In genomic region chr22:32764330-32765116, GRCh38 we compare ENCODE assay signal across 10 cellular contexts. TPM values are rescaled to one million over a fixed set of nuclear protein-coding genes. Genes with fewer than 3 reads are reported as not detected.
DNase-seq lines count a peak whose midpoint lies in the region; ATAC-seq and TF ChIP-seq lines count a peak whose summit lies in the region.
"Had no signal": no experiment of that assay in that cellular context is flagged by ENCODE, and none has a peak within 500 bp of the region (broad histone marks: within the 10 kb centered on the region; RNA-seq: fewer than 3 reads in every experiment).

No MANE protein-coding gene starts in this region.

- H3K27ac ChIP-seq in dorsolateral prefrontal cortex, result peak overlapping the region in 35 of 59 donors; percentile 5 to 69 (median 39)
- H3K27ac ChIP-seq in lung (ENCODE audit: low read depth in 1 of 2, low read length in 1 of 2), result peak overlapping the region; percentile 76 to 91
- peak overlapping the region; percentile 27 for H3K27ac ChIP-seq in urinary bladder (ENCODE audit: low read depth)

- H3K9me3 ChIP-seq in lung (ENCODE audit: control insufficient read depth in 2 of 2, insufficient read depth in 1 of 2, low read length in 1 of 2), result peaks cover 0 to 2% of the 10 kb centered on the region in 2 donors

- H3K4me3 ChIP-seq in dorsolateral prefrontal cortex, result no peak overlapping the region
- H3K4me3 ChIP-seq in lung, result no peak overlapping the region
- H3K4me3 ChIP-seq in urinary bladder (ENCODE audit: low read depth, low read length), result no peak overlapping the region

- DNase-seq in NOMO-1 (lab: John Stamatoyannopoulos, UW; ENCODE audit: unreplicated experiment in 2 of 2), result peak; percentile 51 to 72
- no peak for DNase-seq in dorsolateral prefrontal cortex
- DNase-seq in lung (ENCODE audit: low spot score), result peak; percentile 36
- no peak for DNase-seq in NCI-H187 (lab: John Stamatoyannopoulos, UW)
- DNase-seq in NCI-H446 (lab: John Stamatoyannopoulos, UW), result no peak
- DNase-seq in COLO829 (ENCODE audit: low spot score), result no peak
- DNase-seq: activated CD4-positive, CD25-positive, alpha-beta regulatory T cell; NCI-H187 treated with DMSO at 0.1 percent for 48 hours had no signal

- TF ChIP-seq CTCF in dorsolateral prefrontal cortex (IDR thresholded peaks at IDR 0.05 in 54 of 56, conservative IDR thresholded peaks at IDR 0.05 in 2 of 56; ENCODE audit: low read depth in 1 of 56, partially characterized antibody in 56 of 56) (no peak), lung (IDR thresholded peaks at IDR 0.05; ENCODE audit: control extremely low read depth, extremely low read depth) (no peak)

- ATAC-seq in lung (ENCODE audit: insufficient read depth, low FRiP score) (no peak), GM18861 (IDR thresholded peaks at IDR 0.05; ENCODE audit: unreplicated experiment) (no peak)

- H3K27me3 ChIP-seq in dorsolateral prefrontal cortex, result no peaks in the 10 kb centered on the region
- no peaks in the 10 kb centered on the region for H3K27me3 ChIP-seq in lung (ENCODE audit: control insufficient read depth, insufficient read depth)

- WGBS in lung, 2 donors, result 41 to 48% methylated on average over 15 of the region's 15 CpGs
- WGBS in urinary bladder, result 51% methylated on average over 15 of the region's 15 CpGs

- H3K4me1 ChIP-seq in lung (ENCODE audit: control insufficient read depth in 2 of 2, insufficient read depth in 2 of 2, low read length in 2 of 2) (peaks cover 0 to 18% of the 10 kb centered on the region in 2 donors), urinary bladder (ENCODE audit: insufficient read depth) (no peaks in the 10 kb centered on the region)

- intact Hi-C loops in dorsolateral prefrontal cortex (cut with DNase I), result no loop called here

- H3K36me3 ChIP-seq in lung (ENCODE audit: control insufficient read depth in 2 of 2, insufficient read depth in 2 of 2, low read length in 2 of 2), result no peaks in the 10 kb centered on the region
- no peaks in the 10 kb centered on the region for H3K36me3 ChIP-seq in urinary bladder (ENCODE audit: insufficient read depth)

RNA-seq across cellular contexts. Expression of gene TIMP3, which starts 37.0 kb away (rescaled TPM):
- total RNA-seq in dorsolateral prefrontal cortex (100 to 1,000 TPM in 10 of 120 experiments, 10 to 100 TPM in 110; 30.5 to 155 (median 57.5) TPM), lung (100 to 1,000 TPM; 251 to 547 TPM), urinary bladder (217 TPM)
- polyA plus RNA-seq in lung (100 to 1,000 TPM; 129 to 227 TPM), urinary bladder (212 TPM)

Comparison
In these comparisons a context has a peak if more than half of its experiments do, and no peak if none do; other contexts are left out.
1. DNase-seq: peak in NOMO-1 (2 of 2) and lung (single experiment); none in dorsolateral prefrontal cortex (0 of 10), NCI-H187 (0 of 2), NCI-H446 (0 of 2) and COLO829 (single experiment).
2. H3K27ac ChIP-seq: peak in every context shown above with its lines; median percentile 84 in lung; 39 in dorsolateral prefrontal cortex; 27 in urinary bladder.